ENCODE assay signal across 14 cellular contexts in genomic region chr9:13939129-13939528, GRCh38.
DNase-seq lines count a peak whose midpoint lies in the region; ATAC-seq and TF ChIP-seq lines count a peak whose summit lies in the region.
"Had no signal": no experiment of that assay in that cellular context is flagged by ENCODE, and none has a peak within 500 bp of the region (broad histone marks: within the 10 kb centered on the region; RNA-seq: fewer than 3 reads in every experiment).

No MANE protein-coding gene starts in this region.

- TF ChIP-seq CTCF in AG10803 (conservative IDR thresholded peaks at IDR 0.05; ENCODE audit: low read length): no peak
- no peak for TF ChIP-seq CTCF in epithelial cell of esophagus (IDR thresholded peaks at IDR 0.05; ENCODE audit: insufficient read depth, low read depth, low read length, missing control alignments)

- H3K36me3 Mint-ChIP-seq in stimulated activated naive B cell treated with anti-CD40 and anti-IgM and Interleukin-4, amounts not matched to agents 10 μg/mL and 1 μg/mL and 100 μg/mL, for 72 hours: no peaks in the 10 kb centered on the region
- H3K36me3 Mint-ChIP-seq: CD4-positive, CD25-positive, alpha-beta regulatory T cell had no signal

- ATAC-seq in GM21381 (IDR thresholded peaks at IDR 0.05; ENCODE audit: unreplicated experiment) (no peak), HG03460 (IDR thresholded peaks at IDR 0.05; ENCODE audit: unreplicated experiment) (no peak)
- ATAC-seq in stimulated activated naive B cell treated with anti-CD40 and anti-IgM and Interleukin-4, amounts not matched to agents 10 μg/mL and 1 μg/mL and 100 μg/mL, for 72 hours (replicated peaks): no peak

- H3K4me3 ChIP-seq in AG10803 (ENCODE audit: low read length) (no peak overlapping the region), epithelial cell of esophagus (ENCODE audit: low read length) (no peak overlapping the region)
- H3K4me3 ChIP-seq: suprapubic skin had no signal

- no peak overlapping the region for H3K27ac Mint-ChIP-seq in stimulated activated naive B cell treated with anti-CD40 and anti-IgM and Interleukin-4, amounts not matched to agents 10 μg/mL and 1 μg/mL and 100 μg/mL, for 72 hours
- H3K27ac Mint-ChIP-seq: activated T-helper 2 cell treated with anti-CD3 and anti-CD28 coated beads, Interferon-gamma antibody, Interleukin-2, Interleukin-4, amounts not matched to agents 10 μg/mL and 5 μg/mL and 100 μg/mL, durations not matched to agents 14 hours and 24 hours and 36 hours; CD4-positive, CD25-positive, alpha-beta regulatory T cell had no signal

- H3K4me1 Mint-ChIP-seq in stimulated activated naive B cell treated with anti-CD40 and anti-IgM and Interleukin-4, amounts not matched to agents 10 μg/mL and 1 μg/mL and 100 μg/mL, for 72 hours: no peaks in the 10 kb centered on the region
- H3K4me1 Mint-ChIP-seq: CD4-positive, CD25-positive, alpha-beta regulatory T cell had no signal

- H3K4me3 Mint-ChIP-seq in stimulated activated naive B cell treated with anti-CD40 and anti-IgM and Interleukin-4, amounts not matched to agents 10 μg/mL and 1 μg/mL and 100 μg/mL, for 72 hours: no peak overlapping the region
- H3K4me3 Mint-ChIP-seq: CD4-positive, CD25-positive, alpha-beta regulatory T cell had no signal

- H3K27me3 Mint-ChIP-seq in stimulated activated naive B cell treated with anti-CD40 and anti-IgM and Interleukin-4, amounts not matched to agents 10 μg/mL and 1 μg/mL and 100 μg/mL, for 72 hours: no peaks in the 10 kb centered on the region

- peak; percentile 81 for DNase-seq in AG10803 (ENCODE audit: low read depth)
- peak; percentile 75 for DNase-seq in NCI-H748 (lab: John Stamatoyannopoulos, UW; ENCODE audit: unreplicated experiment)
- DNase-seq in epithelial cell of esophagus (ENCODE audit: low read depth): peak; percentile 76
- peak; percentile 51 for DNase-seq in myocyte (ENCODE audit: low read depth)
- DNase-seq in activated CD4-positive, alpha-beta T cell treated with anti-CD3 and anti-CD28 coated beads for 4 hours: no peak
- no peak for DNase-seq in stimulated activated naive B cell treated with anti-CD40 and anti-IgM and Interleukin-4, amounts not matched to agents 10 μg/mL and 1 μg/mL and 100 μg/mL, for 72 hours
- DNase-seq: CD4-positive, CD25-positive, alpha-beta regulatory T cell; Karpas-422; mesendoderm; NK-92 treated with Interleukin-12 subunit alpha and Interleukin-12 subunit beta, amount 100 ng/mL, for 24 hours had no signal

- H3K9me3 Mint-ChIP-seq in stimulated activated naive B cell treated with anti-CD40 and anti-IgM and Interleukin-4, amounts not matched to agents 10 μg/mL and 1 μg/mL and 100 μg/mL, for 72 hours: no peaks in the 10 kb centered on the region

Comparison
In these comparisons a context has a peak if more than half of its experiments do, and no peak if none do; other contexts are left out.
1. DNase-seq: peak in AG10803 (single experiment), NCI-H748 (single experiment), epithelial cell of esophagus (single experiment) and myocyte (single experiment); none in activated CD4-positive, alpha-beta T cell treated with anti-CD3 and anti-CD28 coated beads for 4 hours (0 of 2) and stimulated activated naive B cell treated with anti-CD40 and anti-IgM and Interleukin-4, amounts not matched to agents 10 μg/mL and 1 μg/mL and 100 μg/mL, for 72 hours (single experiment).